ENCODE assay signal across 2 cellular contexts in the genomic region with DNA sequence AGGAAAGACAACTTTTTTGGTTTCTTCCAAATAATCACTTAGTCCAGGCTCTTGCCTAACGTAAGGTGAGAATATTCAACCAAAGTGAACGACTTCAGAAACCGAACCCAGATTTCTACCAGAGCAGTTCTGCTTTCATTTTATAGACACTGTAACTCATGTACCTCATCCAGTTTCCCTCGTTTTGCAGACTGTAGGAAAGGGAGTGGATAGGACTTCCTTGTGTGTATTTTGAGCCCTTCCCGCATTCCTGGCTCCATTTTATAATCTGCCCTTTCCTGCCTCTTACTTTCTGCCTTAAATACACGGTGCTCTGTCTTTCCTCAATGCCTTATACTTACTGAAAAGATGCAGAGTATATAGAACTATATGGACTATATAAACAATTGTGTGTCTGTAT.
TF ChIP-seq lines count a peak whose summit lies in the region.

No MANE protein-coding gene starts in this region.

TF ChIP-seq in SK-N-SH, 30 proteins besides CTCF, POLR2A, EP300 and RAD21 (continued from another document):
- TF ChIP-seq, protein P1, sequence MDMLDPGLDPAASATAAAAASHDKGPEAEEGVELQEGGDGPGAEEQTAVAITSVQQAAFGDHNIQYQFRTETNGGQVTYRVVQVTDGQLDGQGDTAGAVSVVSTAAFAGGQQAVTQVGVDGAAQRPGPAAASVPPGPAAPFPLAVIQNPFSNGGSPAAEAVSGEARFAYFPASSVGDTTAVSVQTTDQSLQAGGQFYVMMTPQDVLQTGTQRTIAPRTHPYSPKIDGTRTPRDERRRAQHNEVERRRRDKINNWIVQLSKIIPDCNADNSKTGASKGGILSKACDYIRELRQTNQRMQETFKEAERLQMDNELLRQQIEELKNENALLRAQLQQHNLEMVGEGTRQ (IDR thresholded peaks at IDR 0.05; ENCODE audit: borderline replicate concordance, low read depth, low read length): no peak
- no peak for TF ChIP-seq NFIC (IDR thresholded peaks at IDR 0.05; ENCODE audit: borderline replicate concordance)
- TF ChIP-seq, protein P2, sequence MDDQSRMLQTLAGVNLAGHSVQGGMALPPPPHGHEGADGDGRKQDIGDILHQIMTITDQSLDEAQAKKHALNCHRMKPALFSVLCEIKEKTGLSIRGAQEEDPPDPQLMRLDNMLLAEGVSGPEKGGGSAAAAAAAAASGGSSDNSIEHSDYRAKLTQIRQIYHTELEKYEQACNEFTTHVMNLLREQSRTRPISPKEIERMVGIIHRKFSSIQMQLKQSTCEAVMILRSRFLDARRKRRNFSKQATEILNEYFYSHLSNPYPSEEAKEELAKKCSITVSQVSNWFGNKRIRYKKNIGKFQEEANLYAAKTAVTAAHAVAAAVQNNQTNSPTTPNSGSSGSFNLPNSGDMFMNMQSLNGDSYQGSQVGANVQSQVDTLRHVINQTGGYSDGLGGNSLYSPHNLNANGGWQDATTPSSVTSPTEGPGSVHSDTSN (IDR thresholded peaks at IDR 0.05): no peak
- no peak for TF ChIP-seq MXI1 (IDR thresholded peaks at IDR 0.05; ENCODE audit: low read depth, low read length)
- TF ChIP-seq TCF12 (IDR thresholded peaks at IDR 0.05): no peak
- TF ChIP-seq EZH2phosphoT487 (IDR thresholded peaks at IDR 0.05; ENCODE audit: borderline replicate concordance, low read depth): no peak
- TF ChIP-seq, protein P3, sequence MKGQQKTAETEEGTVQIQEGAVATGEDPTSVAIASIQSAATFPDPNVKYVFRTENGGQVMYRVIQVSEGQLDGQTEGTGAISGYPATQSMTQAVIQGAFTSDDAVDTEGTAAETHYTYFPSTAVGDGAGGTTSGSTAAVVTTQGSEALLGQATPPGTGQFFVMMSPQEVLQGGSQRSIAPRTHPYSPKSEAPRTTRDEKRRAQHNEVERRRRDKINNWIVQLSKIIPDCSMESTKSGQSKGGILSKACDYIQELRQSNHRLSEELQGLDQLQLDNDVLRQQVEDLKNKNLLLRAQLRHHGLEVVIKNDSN (IDR thresholded peaks at IDR 0.05; ENCODE audit: borderline replicate concordance, low read depth): no peak
- TF ChIP-seq SMC3 (IDR thresholded peaks at IDR 0.05; ENCODE audit: low read depth, low read length): no peak
- TF ChIP-seq, protein P4, sequence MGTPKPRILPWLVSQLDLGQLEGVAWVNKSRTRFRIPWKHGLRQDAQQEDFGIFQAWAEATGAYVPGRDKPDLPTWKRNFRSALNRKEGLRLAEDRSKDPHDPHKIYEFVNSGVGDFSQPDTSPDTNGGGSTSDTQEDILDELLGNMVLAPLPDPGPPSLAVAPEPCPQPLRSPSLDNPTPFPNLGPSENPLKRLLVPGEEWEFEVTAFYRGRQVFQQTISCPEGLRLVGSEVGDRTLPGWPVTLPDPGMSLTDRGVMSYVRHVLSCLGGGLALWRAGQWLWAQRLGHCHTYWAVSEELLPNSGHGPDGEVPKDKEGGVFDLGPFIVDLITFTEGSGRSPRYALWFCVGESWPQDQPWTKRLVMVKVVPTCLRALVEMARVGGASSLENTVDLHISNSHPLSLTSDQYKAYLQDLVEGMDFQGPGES (IDR thresholded peaks at IDR 0.05; ENCODE audit: low read depth, low read length): no peak
- TF ChIP-seq SIN3A (IDR thresholded peaks at IDR 0.05; ENCODE audit: borderline replicate concordance, low read depth, low read length): no peak

TF ChIP-seq in SK-N-SH treated with all-trans-retinoic acid at 6 μM for 48 hours, 23 proteins besides CTCF, POLR2A, EP300 and RAD21 (continued from another document):
- TF ChIP-seq, protein P5, sequence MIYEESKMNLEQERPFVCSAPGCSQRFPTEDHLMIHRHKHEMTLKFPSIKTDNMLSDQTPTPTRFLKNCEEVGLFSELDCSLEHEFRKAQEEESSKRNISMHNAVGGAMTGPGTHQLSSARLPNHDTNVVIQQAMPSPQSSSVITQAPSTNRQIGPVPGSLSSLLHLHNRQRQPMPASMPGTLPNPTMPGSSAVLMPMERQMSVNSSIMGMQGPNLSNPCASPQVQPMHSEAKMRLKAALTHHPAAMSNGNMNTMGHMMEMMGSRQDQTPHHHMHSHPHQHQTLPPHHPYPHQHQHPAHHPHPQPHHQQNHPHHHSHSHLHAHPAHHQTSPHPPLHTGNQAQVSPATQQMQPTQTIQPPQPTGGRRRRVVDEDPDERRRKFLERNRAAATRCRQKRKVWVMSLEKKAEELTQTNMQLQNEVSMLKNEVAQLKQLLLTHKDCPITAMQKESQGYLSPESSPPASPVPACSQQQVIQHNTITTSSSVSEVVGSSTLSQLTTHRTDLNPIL (CRISPR knock-in tag; IDR thresholded peaks at IDR 0.05; ENCODE audit: low read depth): no peak
- TF ChIP-seq ZNF70 (CRISPR knock-in tag; IDR thresholded peaks at IDR 0.05) (no peak), ZC3H10 (CRISPR knock-in tag; IDR thresholded peaks at IDR 0.05) (no peak)
